In the genomic region with DNA sequence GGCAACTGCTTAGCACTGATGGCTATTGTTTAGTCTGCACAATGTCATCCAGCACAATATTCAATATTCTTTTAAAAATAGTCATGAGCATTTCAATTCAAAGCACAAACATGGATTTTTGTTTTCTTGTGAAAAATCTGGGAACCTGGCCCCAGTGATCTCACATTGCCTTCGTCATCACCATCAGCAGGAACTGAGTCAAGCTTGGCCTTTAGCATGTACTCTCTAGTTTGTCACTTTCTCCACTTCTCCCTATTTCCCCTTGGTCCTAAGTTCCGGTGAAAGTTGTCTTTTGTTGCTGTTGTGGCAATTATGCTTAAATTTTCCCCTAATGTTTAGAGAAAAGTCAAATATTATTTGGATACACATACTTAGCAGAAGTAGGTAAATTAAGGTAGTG, we compare ENCODE assay signal across 24 cellular contexts.
"Had no signal": no experiment of that assay in that cellular context is flagged by ENCODE, and none has a peak within 500 bp of the region (broad histone marks: within the 10 kb centered on the region; RNA-seq: fewer than 3 reads in every experiment).

No MANE protein-coding gene starts in this region.

- H3K4me3 Mint-ChIP-seq: naive thymus-derived CD8-positive, alpha-beta T cell had no signal

- H3K36me3 Mint-ChIP-seq: naive thymus-derived CD8-positive, alpha-beta T cell had no signal

- ATAC-seq: left cardiac atrium; left ventricle myocardium superior; mucosa of descending colon; naive thymus-derived CD8-positive, alpha-beta T cell; sciatic nerve had no signal

- H3K27me3 Mint-ChIP-seq: naive thymus-derived CD8-positive, alpha-beta T cell had no signal

- H3K4me3 ChIP-seq: colonic mucosa, hepatocyte, lung, mucosa of descending colon, stomach, thoracic aorta, transverse colon had no signal

- H3K4me1 Mint-ChIP-seq: naive thymus-derived CD8-positive, alpha-beta T cell had no signal

- FAIRE-seq: endothelial cell of umbilical vein, kidney had no signal

- H3K27ac Mint-ChIP-seq: naive thymus-derived CD8-positive, alpha-beta T cell had no signal

- DNase-seq: colonic mucosa; dermis blood vessel endothelial cell; erythroblast; foreskin melanocyte; head of caudate nucleus; kidney; left cardiac atrium; left ventricle myocardium superior; mucosa of descending colon; naive thymus-derived CD8-positive, alpha-beta T cell; posterior cingulate gyrus; spleen; stimulated activated CD4-positive, alpha-beta T cell treated with anti-CD3 and anti-CD28 coated beads, Interleukin-15, amount 100 ng/mL, for 24 hours; stimulated activated CD4-positive, alpha-beta T cell treated with anti-CD3 and anti-CD28 coated beads, Interleukin-1b, Interleukin-23, amount 100 ng/mL, for 48 hours; stimulated activated CD4-positive, alpha-beta T cell treated with anti-CD3 and anti-CD28 coated beads, Interleukin-4, amount 100 ng/mL, for 24 hours; stimulated activated naive CD4-positive, alpha-beta T cell; stomach; substantia nigra; transverse colon had no signal
